8 cellular contexts compared by ENCODE assay signal in genomic region chr19:36214388-36215275, GRCh38. TPM values are rescaled to one million over a fixed set of nuclear protein-coding genes. Genes with fewer than 3 reads are reported as not detected.
DNase-seq lines count a peak whose midpoint lies in the region; ATAC-seq and TF ChIP-seq lines count a peak whose summit lies in the region.

Gene ZNF146 (plus strand): TSS chr19:36215106. CDS start chr19:36236441, 21,335 bp downstream.
Gene ZNF565 (minus strand): TSS chr19:36214665. CDS start chr19:36201985, 12,680 bp downstream.

- WGBS in testis, 2 donors, result 0 to 1% methylated on average over 32 to 61 of the region's 73 CpGs

- H3K4me3 Mint-ChIP-seq in glutamatergic neuron (ENCODE audit: unreplicated experiment), result no peak within 1 kb of the TSS

- H3K27me3 Mint-ChIP-seq in glutamatergic neuron (ENCODE audit: unreplicated experiment), result no peaks in the 10 kb centered on the region

- H3K27ac ChIP-seq in SK-N-MC (peak within 1 kb of the TSS; percentile 93), testis (peak within 1 kb of the TSS; percentile 86 to 97)

- no peak for TF ChIP-seq CTCF in GM10266 (IDR thresholded peaks at IDR 0.05; ENCODE audit: control insufficient read depth, insufficient read depth, low read depth, missing control alignments)
- no peak for TF ChIP-seq CTCF in glutamatergic neuron (IDR thresholded peaks at IDR 0.05; ENCODE audit: partially characterized antibody, unreplicated experiment)
- TF ChIP-seq CTCF in omental fat pad (IDR thresholded peaks at IDR 0.05), result no peak
- peak in 2 of 3 experiments; percentile 26 to 39 for TF ChIP-seq CTCF in testis (IDR thresholded peaks at IDR 0.05)

- peak; percentile 94 for ATAC-seq in HG02610 (IDR thresholded peaks at IDR 0.05; ENCODE audit: unreplicated experiment)
- peak; percentile 76 to 92 for ATAC-seq in activated naive CD4-positive, alpha-beta T cell treated with anti-CD3 and anti-CD28 coated beads, Interleukin-2, amount 50 U/mL, for 72 hours
- ATAC-seq in omental fat pad (ENCODE audit: low FRiP score), result peak; percentile 98

- peaks cover 8 to 16% of the 10 kb centered on the region in 2 donors for H3K36me3 Mint-ChIP-seq in activated naive CD4-positive, alpha-beta T cell treated with anti-CD3 and anti-CD28 coated beads, Interleukin-2, amount 50 U/mL, for 72 hours
- no peaks in the 10 kb centered on the region for H3K36me3 Mint-ChIP-seq in glutamatergic neuron (ENCODE audit: unreplicated experiment)

- H3K4me1 ChIP-seq in testis, result peaks cover 3% of the 10 kb centered on the region

- peak within 1 kb of the TSS; percentile 100 for H3K9ac ChIP-seq in SK-N-MC (ENCODE audit: insufficient read length)

- TF ChIP-seq POLR2A in testis (IDR thresholded peaks at IDR 0.05), result no peak

- H3K4me3 ChIP-seq in SK-N-MC (peak within 1 kb of the TSS; percentile 100), testis (peak within 1 kb of the TSS; percentile 74 to 79)

- H3K4me1 Mint-ChIP-seq in glutamatergic neuron (ENCODE audit: low read depth, unreplicated experiment), result peaks cover 8% of the 10 kb centered on the region

- H3K27ac Mint-ChIP-seq in activated naive CD4-positive, alpha-beta T cell treated with anti-CD3 and anti-CD28 coated beads, Interleukin-2, amount 50 U/mL, for 72 hours, result no peak within 1 kb of the TSS
- no peak within 1 kb of the TSS for H3K27ac Mint-ChIP-seq in glutamatergic neuron (ENCODE audit: unreplicated experiment)

- no peaks in the 10 kb centered on the region for H3K9me3 Mint-ChIP-seq in activated naive CD4-positive, alpha-beta T cell treated with anti-CD3 and anti-CD28 coated beads, Interleukin-2, amount 50 U/mL, for 72 hours
- H3K9me3 Mint-ChIP-seq in glutamatergic neuron (ENCODE audit: unreplicated experiment), result no peaks in the 10 kb centered on the region

- intact Hi-C loops in testis (cut with DNase I; ENCODE audit: low total_unique reads), result no loop called here

- DNase-seq in GM10266 (ENCODE audit: extremely low spot score), result peak; percentile 90
- DNase-seq in NCI-H1092 (lab: John Stamatoyannopoulos, UW), result peak; percentile 96
- DNase-seq in SK-N-MC (ENCODE audit: low read depth, low spot score), result peak; percentile 91
- DNase-seq in activated naive CD4-positive, alpha-beta T cell treated with anti-CD3 and anti-CD28 coated beads, Interleukin-2, amount 50 U/mL, for 72 hours (ENCODE audit: low spot score in 2 of 2), result peak; percentile 94 to 96
- peak; percentile 98 for DNase-seq in glutamatergic neuron
- DNase-seq in omental fat pad (ENCODE audit: low spot score), result peak; percentile 88
- peak; percentile 99 for DNase-seq in testis

- H3K36me3 ChIP-seq in SK-N-MC (ENCODE audit: insufficient read depth, low read length), result peaks cover 34% of the 10 kb centered on the region
- no peaks in the 10 kb centered on the region for H3K36me3 ChIP-seq in testis (ENCODE audit: low read depth, missing control alignments)

- peaks cover 9% of the 10 kb centered on the region; the same call in 1 of the 2 replicates for H3K9me3 ChIP-seq in SK-N-MC (ENCODE audit: low read depth, low read length)
- H3K9me3 ChIP-seq in testis, result no peaks in the 10 kb centered on the region

- H3K27me3 ChIP-seq in testis, result no peaks in the 10 kb centered on the region

RNA-seq across cellular contexts. Expression of gene ZNF146, which starts in this region (rescaled TPM):
- 10 to 100 TPM; 64.1 to 90.3 TPM for total RNA-seq in activated naive CD4-positive, alpha-beta T cell treated with anti-CD3 and anti-CD28 coated beads, Interleukin-2, amount 50 U/mL, for 72 hours
- total RNA-seq in glutamatergic neuron (ENCODE audit: unreplicated experiment) (59.6 TPM), omental fat pad (10 to 100 TPM; 45.6 to 89.0 (median 61.2) TPM), testis (10 to 100 TPM; 37.1 to 40.4 TPM)
- 12.9 TPM for polyA plus RNA-seq in testis (ENCODE audit: insufficient read depth, low read depth, low replicate concordance)

RNA-seq across cellular contexts. Expression of gene ZNF565, which starts in this region (rescaled TPM):
- total RNA-seq in activated naive CD4-positive, alpha-beta T cell treated with anti-CD3 and anti-CD28 coated beads, Interleukin-2, amount 50 U/mL, for 72 hours, result 1 to 10 TPM; 2.6 to 6.4 TPM
- total RNA-seq in glutamatergic neuron (ENCODE audit: unreplicated experiment) (5.6 TPM), omental fat pad (1 to 10 TPM; 4.3 to 8.5 (median 6.0) TPM), testis (10 to 100 TPM in 1 of 2 donors, 1 to 10 TPM in 1; 7.7 to 10.3 TPM)
- polyA plus RNA-seq in testis (ENCODE audit: insufficient read depth, low read depth, low replicate concordance), result 11.6 TPM

Comparison
In these comparisons a context has a peak if more than half of its experiments do, and no peak if none do; other contexts are left out.
1. Peak in every context shown above with its lines: DNase-seq, ATAC-seq, H3K4me3 ChIP-seq and H3K27ac ChIP-seq.
2. CTCF ChIP-seq: peak in testis (2 of 3); none in GM10266 (single experiment), glutamatergic neuron (single experiment) and omental fat pad (0 of 3).